ENCODE assay signal across 9 cellular contexts in genomic region chr14:61479746-61480502, GRCh38.
DNase-seq lines count a peak whose midpoint lies in the region; ATAC-seq, FAIRE-seq and TF ChIP-seq lines count a peak whose summit lies in the region.
"Had no signal": no experiment of that assay in that cellular context is flagged by ENCODE, and none has a peak within 500 bp of the region (broad histone marks: within the 10 kb centered on the region; RNA-seq: fewer than 3 reads in every experiment).

No MANE protein-coding gene starts in this region.

- no peak overlapping the region for H3K4me2 ChIP-seq in astrocyte (ENCODE audit: low read length)

- FAIRE-seq in astrocyte (lab: Jason Lieb, UNC): no peak

- no peaks in the 10 kb centered on the region for H3K27me3 ChIP-seq in astrocyte (ENCODE audit: insufficient read depth, low read length)

- H3K4me1 Mint-ChIP-seq in IgD-negative memory B cell (peaks cover 32 to 61% (median 42%) of the 10 kb centered on the region in 3 donors), astrocyte (ENCODE audit: low read depth, unreplicated experiment) (peaks cover 26% of the 10 kb centered on the region)
- H3K4me1 Mint-ChIP-seq in natural killer cell treated with Interleukin-12 subunit alpha and Interleukin-12 subunit beta and Interleukin-15 and Interleukin-18, amount 100 ng/mL, for 72 hours (ENCODE audit: low read depth in 2 of 2): peaks cover 86 to 94% of the 10 kb centered on the region in 2 donors

- peak overlapping the region in 2 of 4 donors; percentile 70 to 75 for H3K4me3 Mint-ChIP-seq in IgD-negative memory B cell
- no peak overlapping the region for H3K4me3 Mint-ChIP-seq in astrocyte (ENCODE audit: unreplicated experiment)
- peak overlapping the region; percentile 66 for H3K4me3 Mint-ChIP-seq in natural killer cell treated with Interleukin-12 subunit alpha and Interleukin-12 subunit beta and Interleukin-15 and Interleukin-18, amount 100 ng/mL, for 72 hours

- peak overlapping the region; percentile 88 to 99 (median 97) for H3K27ac Mint-ChIP-seq in IgD-negative memory B cell
- H3K27ac Mint-ChIP-seq in astrocyte (ENCODE audit: unreplicated experiment): no peak overlapping the region
- no peak overlapping the region for H3K27ac Mint-ChIP-seq in natural killer cell treated with Interleukin-12 subunit alpha and Interleukin-12 subunit beta and Interleukin-15 and Interleukin-18, amount 100 ng/mL, for 72 hours

- H3K27me3 Mint-ChIP-seq in IgD-negative memory B cell (no peaks in the 10 kb centered on the region), astrocyte (ENCODE audit: low read depth, unreplicated experiment) (peaks cover 6% of the 10 kb centered on the region)
- H3K27me3 Mint-ChIP-seq in natural killer cell treated with Interleukin-12 subunit alpha and Interleukin-12 subunit beta and Interleukin-15 and Interleukin-18, amount 100 ng/mL, for 72 hours: no peaks in the 10 kb centered on the region

- peaks cover 33% of the 10 kb centered on the region for H3K4me1 ChIP-seq in astrocyte (ENCODE audit: insufficient read depth, low read length)

- no peaks in the 10 kb centered on the region for H3K36me3 ChIP-seq in astrocyte (ENCODE audit: insufficient read depth, low read length)

- H3K36me3 Mint-ChIP-seq in IgD-negative memory B cell (peaks cover 3% of the 10 kb centered on the region), astrocyte (ENCODE audit: low read depth, unreplicated experiment) (peaks cover 2% of the 10 kb centered on the region)
- peaks cover 22% of the 10 kb centered on the region for H3K36me3 Mint-ChIP-seq in natural killer cell treated with Interleukin-12 subunit alpha and Interleukin-12 subunit beta and Interleukin-15 and Interleukin-18, amount 100 ng/mL, for 72 hours

- no peaks in the 10 kb centered on the region for H3K79me2 ChIP-seq in astrocyte (ENCODE audit: insufficient read depth, low read length)

- no peaks in the 10 kb centered on the region for H3K9me3 ChIP-seq in astrocyte (ENCODE audit: insufficient read depth, low read depth, low read length)

- no peak overlapping the region for H2AFZ ChIP-seq in astrocyte (ENCODE audit: low read depth, low read length)

- H3K4me3 ChIP-seq in astrocyte (ENCODE audit: insufficient read depth, low read depth, low read length): no peak overlapping the region

- H3K9me3 Mint-ChIP-seq in IgD-negative memory B cell (no peaks in the 10 kb centered on the region), astrocyte (ENCODE audit: unreplicated experiment) (no peaks in the 10 kb centered on the region)
- H3K9me3 Mint-ChIP-seq in natural killer cell treated with Interleukin-12 subunit alpha and Interleukin-12 subunit beta and Interleukin-15 and Interleukin-18, amount 100 ng/mL, for 72 hours: no peaks in the 10 kb centered on the region

- peak; percentile 79 for DNase-seq in COLO668 (lab: John Stamatoyannopoulos, UW; ENCODE audit: unreplicated experiment)
- peak; percentile 72 for DNase-seq in astrocyte (ENCODE audit: low read depth)
- no peak for DNase-seq in natural killer cell treated with Interleukin-12 subunit alpha and Interleukin-12 subunit beta and Interleukin-15 and Interleukin-18, amount 100 ng/mL, for 72 hours (ENCODE audit: low spot score)
- no peak for DNase-seq in HK-2 (ENCODE audit: unreplicated experiment)
- DNase-seq in activated CD4-positive, CD25-positive, alpha-beta regulatory T cell treated with anti-CD3 and anti-CD28 coated beads, Interleukin-2, amount 50 U/mL, for 72 hours: no peak
- DNase-seq: stimulated activated CD4-positive, alpha-beta T cell treated with anti-CD3 and anti-CD28 coated beads, Interleukin-4, amount 100 ng/mL, for 24 hours had no signal

- no peak overlapping the region for H3K27ac ChIP-seq in astrocyte (ENCODE audit: low read depth, low read length)

- no peaks in the 10 kb centered on the region for H4K20me1 ChIP-seq in astrocyte (ENCODE audit: insufficient read depth, low read length)

- no peak for TF ChIP-seq CTCF in astrocyte (IDR thresholded peaks at IDR 0.05; ENCODE audit: insufficient read depth, low read depth, low read length)

- H3K9ac ChIP-seq in astrocyte (ENCODE audit: low read length): no peak overlapping the region

- no peak for ATAC-seq in natural killer cell treated with Interleukin-12 subunit alpha and Interleukin-12 subunit beta and Interleukin-15 and Interleukin-18, amount 100 ng/mL, for 72 hours
- ATAC-seq in GM21723 (IDR thresholded peaks at IDR 0.05; ENCODE audit: unreplicated experiment) (no peak), GM21576 (IDR thresholded peaks at IDR 0.05; ENCODE audit: unreplicated experiment) (no peak)

Comparison
In these comparisons a context has a peak if more than half of its experiments do, and no peak if none do; other contexts are left out.
1. DNase-seq: peak in COLO668 (single experiment) and astrocyte (single experiment); none in natural killer cell treated with Interleukin-12 subunit alpha and Interleukin-12 subunit beta and Interleukin-15 and Interleukin-18, amount 100 ng/mL, for 72 hours (single experiment), HK-2 (single experiment) and activated CD4-positive, CD25-positive, alpha-beta regulatory T cell treated with anti-CD3 and anti-CD28 coated beads, Interleukin-2, amount 50 U/mL, for 72 hours (single experiment).
2. H3K27ac Mint-ChIP-seq: peak in IgD-negative memory B cell (3 of 3); none in astrocyte (single experiment) and natural killer cell treated with Interleukin-12 subunit alpha and Interleukin-12 subunit beta and Interleukin-15 and Interleukin-18, amount 100 ng/mL, for 72 hours (0 of 2).